Comparison of ENCODE assay signal across 22 cellular contexts in the genomic region with DNA sequence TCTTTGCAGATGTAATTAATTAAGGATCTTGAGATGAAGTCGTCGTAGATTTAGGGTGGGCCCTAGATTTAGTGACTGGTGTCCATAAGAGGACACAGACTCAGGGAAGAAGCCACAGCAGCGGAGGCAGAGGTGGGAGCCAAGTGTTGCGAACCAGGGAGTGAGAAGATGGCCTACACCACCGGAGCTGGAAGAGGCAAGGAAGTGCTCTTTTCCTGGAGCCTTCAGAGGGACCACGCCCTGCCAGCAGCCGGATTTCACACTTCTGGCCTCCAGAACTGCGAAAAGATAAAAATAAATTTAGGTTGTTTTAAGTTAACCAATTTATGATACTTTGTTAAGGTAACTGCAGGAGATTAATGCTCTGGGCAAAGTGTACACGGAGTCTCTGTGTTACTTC. TPM values are rescaled to one million over a fixed set of nuclear protein-coding genes. Genes with fewer than 3 reads are reported as not detected.
DNase-seq lines count a peak whose midpoint lies in the region; ATAC-seq and TF ChIP-seq lines count a peak whose summit lies in the region.
"Had no signal": no experiment of that assay in that cellular context is flagged by ENCODE, and none has a peak within 500 bp of the region (broad histone marks: within the 10 kb centered on the region; RNA-seq: fewer than 3 reads in every experiment).

No MANE protein-coding gene starts in this region.

- H3K9me3 ChIP-seq in upper lobe of right lung: no peaks in the 10 kb centered on the region
- no peaks in the 10 kb centered on the region for H3K9me3 ChIP-seq in CD4-positive, alpha-beta memory T cell (ENCODE audit: control insufficient read depth in 1 of 2, low read length in 2 of 2)

- DNase-seq in activated CD4-positive, alpha-beta T cell treated with anti-CD3 and anti-CD28 coated beads, Interleukin-2, amount 10 ng/mL, durations not matched to agents 7 days and 5 days: no peak
- DNase-seq in activated CD4-positive, alpha-beta T cell treated with anti-CD3 and anti-CD28 coated beads for 4 hours: no peak
- no peak for DNase-seq in activated CD4-positive, alpha-beta memory T cell treated with anti-CD3 and anti-CD28 coated beads for 36 hours
- DNase-seq in glutamatergic neuron (no peak), upper lobe of right lung (peak; percentile 27), SW 1271 (lab: John Stamatoyannopoulos, UW) (no peak), NCI-H1092 treated with DMSO at 0.1 percent for 48 hours (lab: John Stamatoyannopoulos, UW) (no peak)
- no peak for DNase-seq in CD4-positive, alpha-beta memory T cell
- DNase-seq: AML-193, DMS153, KG1, MV-4-11, NCI-H1417, NCI-H187 treated with DMSO at 0.1 percent for 48 hours, NCI-H2227 treated with DMSO at 0.1 percent for 48 hours, NCI-H510A treated with DMSO at 0.1 percent for 48 hours, NCI-H82, PC-3 had no signal

- TF ChIP-seq CTCF in glutamatergic neuron (IDR thresholded peaks at IDR 0.05; ENCODE audit: partially characterized antibody, unreplicated experiment) (no peak), upper lobe of right lung (IDR thresholded peaks at IDR 0.05) (no peak)

- no peak overlapping the region for H3K4me3 ChIP-seq in upper lobe of right lung
- H3K4me3 ChIP-seq in CD4-positive, alpha-beta memory T cell (ENCODE audit: low read length in 2 of 2): no peak overlapping the region
- H3K4me3 ChIP-seq: GM23338 had no signal

- no peaks in the 10 kb centered on the region for H3K27me3 Mint-ChIP-seq in activated CD4-positive, alpha-beta T cell treated with anti-CD3 and anti-CD28 coated beads, Interleukin-2, amount 10 ng/mL, durations not matched to agents 7 days and 5 days
- H3K27me3 Mint-ChIP-seq in activated CD4-positive, alpha-beta memory T cell treated with anti-CD3 and anti-CD28 coated beads for 36 hours: no peaks in the 10 kb centered on the region
- H3K27me3 Mint-ChIP-seq in glutamatergic neuron (ENCODE audit: unreplicated experiment): peaks cover 6% of the 10 kb centered on the region
- no peaks in the 10 kb centered on the region for H3K27me3 Mint-ChIP-seq in CD4-positive, alpha-beta memory T cell

- CTCF ChIA-PET in activated CD4-positive, alpha-beta T cell treated with anti-CD3 and anti-CD28 coated beads, Interleukin-2, amount 10 ng/mL, durations not matched to agents 7 days and 5 days (lab: Charles Lee): interaction anchor here (0.6 to 1.5 kb wide), 4 partner anchors 15 to 455 kb away, joined by 3 to 4 read pairs (median 4); no protein-coding TSS in a partner anchor
- CTCF ChIA-PET in activated CD4-positive, alpha-beta memory T cell treated with anti-CD3 and anti-CD28 coated beads for 36 hours (lab: Charles Lee): no interaction called here
- CTCF ChIA-PET in CD4-positive, alpha-beta memory T cell (lab: Charles Lee; ENCODE audit: partially characterized antibody): no interaction called here

- intact Hi-C loops in activated CD4-positive, alpha-beta memory T cell treated with anti-CD3 and anti-CD28 coated beads for 36 hours (cut with micrococcal nuclease): no loop called here
- intact Hi-C loops in upper lobe of right lung (cut with DNase I): no loop called here
- intact Hi-C loops in CD4-positive, alpha-beta memory T cell (cut with micrococcal nuclease): no loop called here

- peaks cover 15% of the 10 kb centered on the region for H3K36me3 ChIP-seq in upper lobe of right lung
- no peaks in the 10 kb centered on the region for H3K36me3 ChIP-seq in CD4-positive, alpha-beta memory T cell (ENCODE audit: insufficient read depth, low read length)

- peak overlapping the region; percentile 19 for H3K27ac Mint-ChIP-seq in activated CD4-positive, alpha-beta T cell treated with anti-CD3 and anti-CD28 coated beads, Interleukin-2, amount 10 ng/mL, durations not matched to agents 7 days and 5 days
- peak overlapping the region; percentile 10 for H3K27ac Mint-ChIP-seq in activated CD4-positive, alpha-beta memory T cell treated with anti-CD3 and anti-CD28 coated beads for 36 hours
- H3K27ac Mint-ChIP-seq in glutamatergic neuron (ENCODE audit: unreplicated experiment): peak overlapping the region; percentile 79
- H3K27ac Mint-ChIP-seq in CD4-positive, alpha-beta memory T cell: peak overlapping the region in 3 of 7 donors; percentile 21 to 84 (median 50)
- H3K27ac Mint-ChIP-seq: GM23338 had no signal

- H3K36me3 Mint-ChIP-seq in activated CD4-positive, alpha-beta T cell treated with anti-CD3 and anti-CD28 coated beads, Interleukin-2, amount 10 ng/mL, durations not matched to agents 7 days and 5 days (ENCODE audit: low read depth): peaks cover 34% of the 10 kb centered on the region
- peaks cover 18% of the 10 kb centered on the region for H3K36me3 Mint-ChIP-seq in activated CD4-positive, alpha-beta memory T cell treated with anti-CD3 and anti-CD28 coated beads for 36 hours
- H3K36me3 Mint-ChIP-seq in glutamatergic neuron (ENCODE audit: unreplicated experiment): no peaks in the 10 kb centered on the region
- peaks cover 26 to 53% of the 10 kb centered on the region in 2 donors for H3K36me3 Mint-ChIP-seq in CD4-positive, alpha-beta memory T cell

- H3K4me1 ChIP-seq in upper lobe of right lung: no peaks in the 10 kb centered on the region
- H3K4me1 ChIP-seq in CD4-positive, alpha-beta memory T cell (ENCODE audit: insufficient read depth, low read length): peaks cover 6% of the 10 kb centered on the region

- no peaks in the 10 kb centered on the region for H3K9me3 Mint-ChIP-seq in activated CD4-positive, alpha-beta T cell treated with anti-CD3 and anti-CD28 coated beads, Interleukin-2, amount 10 ng/mL, durations not matched to agents 7 days and 5 days
- H3K9me3 Mint-ChIP-seq in activated CD4-positive, alpha-beta memory T cell treated with anti-CD3 and anti-CD28 coated beads for 36 hours: no peaks in the 10 kb centered on the region
- peaks cover 1% of the 10 kb centered on the region for H3K9me3 Mint-ChIP-seq in glutamatergic neuron (ENCODE audit: unreplicated experiment)
- no peaks in the 10 kb centered on the region for H3K9me3 Mint-ChIP-seq in CD4-positive, alpha-beta memory T cell
- H3K9me3 Mint-ChIP-seq: CD14-positive monocyte, GM23338 had no signal

- peaks cover 37% of the 10 kb centered on the region for H3K4me1 Mint-ChIP-seq in activated CD4-positive, alpha-beta T cell treated with anti-CD3 and anti-CD28 coated beads, Interleukin-2, amount 10 ng/mL, durations not matched to agents 7 days and 5 days
- peaks cover 30% of the 10 kb centered on the region for H3K4me1 Mint-ChIP-seq in activated CD4-positive, alpha-beta memory T cell treated with anti-CD3 and anti-CD28 coated beads for 36 hours (ENCODE audit: low read depth)
- peaks cover 24% of the 10 kb centered on the region for H3K4me1 Mint-ChIP-seq in glutamatergic neuron (ENCODE audit: low read depth, unreplicated experiment)
- peaks cover 17 to 54% (median 41%) of the 10 kb centered on the region in 4 donors for H3K4me1 Mint-ChIP-seq in CD4-positive, alpha-beta memory T cell

- POLR2A ChIA-PET in activated CD4-positive, alpha-beta T cell treated with anti-CD3 and anti-CD28 coated beads, Interleukin-2, amount 10 ng/mL, durations not matched to agents 7 days and 5 days (lab: Charles Lee): no interaction called here
- POLR2A ChIA-PET in activated CD4-positive, alpha-beta memory T cell treated with anti-CD3 and anti-CD28 coated beads for 36 hours (lab: Charles Lee): no interaction called here
- POLR2A ChIA-PET in CD4-positive, alpha-beta memory T cell (lab: Charles Lee; ENCODE audit: partially characterized antibody): interaction anchor here (0.8 to 1.0 kb wide), 2 partner anchors 10 to 27 kb away, joined by 3 to 5 read pairs; no protein-coding TSS in a partner anchor

- H3K27me3 ChIP-seq in upper lobe of right lung: no peaks in the 10 kb centered on the region
- H3K27me3 ChIP-seq in CD4-positive, alpha-beta memory T cell (ENCODE audit: insufficient read depth, low read length): no peaks in the 10 kb centered on the region

- no peak overlapping the region for H3K27ac ChIP-seq in upper lobe of right lung
- no peak overlapping the region for H3K27ac ChIP-seq in CD4-positive, alpha-beta memory T cell (ENCODE audit: low read depth, low read length)
- H3K27ac ChIP-seq: 22Rv1, RWPE1 had no signal

- ATAC-seq in upper lobe of right lung: no peak
- ATAC-seq: GM23338, PC-3 had no signal

- H3K4me3 Mint-ChIP-seq in activated CD4-positive, alpha-beta T cell treated with anti-CD3 and anti-CD28 coated beads, Interleukin-2, amount 10 ng/mL, durations not matched to agents 7 days and 5 days: no peak overlapping the region
- no peak overlapping the region for H3K4me3 Mint-ChIP-seq in activated CD4-positive, alpha-beta memory T cell treated with anti-CD3 and anti-CD28 coated beads for 36 hours
- H3K4me3 Mint-ChIP-seq in glutamatergic neuron (ENCODE audit: unreplicated experiment): no peak overlapping the region
- peak overlapping the region in 4 of 8 donors; percentile 6 to 57 (median 38) for H3K4me3 Mint-ChIP-seq in CD4-positive, alpha-beta memory T cell
- H3K4me3 Mint-ChIP-seq: CD14-positive monocyte, GM23338 had no signal

RNA-seq across cellular contexts. Expression of a gene that starts 30.7 kb away (rescaled TPM):
- 100 to 1,000 TPM; 100 to 110 TPM for total RNA-seq in activated CD4-positive, alpha-beta T cell treated with anti-CD3 and anti-CD28 coated beads, Interleukin-2, amount 10 ng/mL, durations not matched to agents 7 days and 5 days
- 10 to 100 TPM; 66.0 to 70.8 TPM for total RNA-seq in activated CD4-positive, alpha-beta memory T cell treated with anti-CD3 and anti-CD28 coated beads for 36 hours
- total RNA-seq in glutamatergic neuron (ENCODE audit: unreplicated experiment) (162 TPM), upper lobe of right lung (82.7 TPM)
- 100 to 1,000 TPM in 1 of 2 experiments, 10 to 100 TPM in 1; 99.6 to 118 TPM for total RNA-seq in CD4-positive, alpha-beta memory T cell
- polyA plus RNA-seq in CD4-positive, alpha-beta memory T cell: 10 to 100 TPM in 1 of 2 donors, 1 to 10 TPM in 1; 6.7 to 35.5 TPM

RNA-seq across cellular contexts. Expression of a gene that starts 44.1 kb away (rescaled TPM):
- total RNA-seq in activated CD4-positive, alpha-beta T cell treated with anti-CD3 and anti-CD28 coated beads, Interleukin-2, amount 10 ng/mL, durations not matched to agents 7 days and 5 days: 10 to 100 TPM; 52.4 to 64.2 TPM
- 10 to 100 TPM; 38.2 to 40.5 TPM for total RNA-seq in activated CD4-positive, alpha-beta memory T cell treated with anti-CD3 and anti-CD28 coated beads for 36 hours
- total RNA-seq in glutamatergic neuron (ENCODE audit: unreplicated experiment) (22.5 TPM), upper lobe of right lung (69.1 TPM)
- total RNA-seq in CD4-positive, alpha-beta memory T cell: 10 to 100 TPM; 82.3 to 86.2 TPM
- polyA plus RNA-seq in CD4-positive, alpha-beta memory T cell: 10 to 100 TPM; 54.3 to 59.4 TPM

RNA-seq across cellular contexts. Expression of a gene that starts 59.2 kb away (rescaled TPM):
- total RNA-seq in activated CD4-positive, alpha-beta T cell treated with anti-CD3 and anti-CD28 coated beads, Interleukin-2, amount 10 ng/mL, durations not matched to agents 7 days and 5 days: 10 to 100 TPM; 24.7 to 26.5 TPM
- total RNA-seq in activated CD4-positive, alpha-beta memory T cell treated with anti-CD3 and anti-CD28 coated beads for 36 hours: 10 to 100 TPM; 39.7 to 42.6 TPM
- total RNA-seq in glutamatergic neuron (ENCODE audit: unreplicated experiment) (33.9 TPM), upper lobe of right lung (18.3 TPM)
- total RNA-seq in CD4-positive, alpha-beta memory T cell: 10 to 100 TPM; 26.8 to 29.1 TPM
- 10 to 100 TPM in 1 of 2 donors, 1 to 10 TPM in 1; 3.6 to 13.7 TPM for polyA plus RNA-seq in CD4-positive, alpha-beta memory T cell
